1 cellular context compared by ENCODE assay signal in genomic region chr17:78214016-78214705, GRCh38.
TF ChIP-seq lines count a peak whose summit lies in the region.

TSS of gene BIRC5 (plus strand) at chr17:78214253. CDS start at chr17:78214317, 64 bp downstream.

TF ChIP-seq in HepG2, 621 proteins besides CTCF, POLR2A, EP300 and RAD21 (continued from another document and continues in another):
- TF ChIP-seq ARID4A (CRISPR knock-in tag; IDR thresholded peaks at IDR 0.05; ENCODE audit: borderline replicate concordance) (peak; percentile 100), ZNF839 (CRISPR knock-in tag; IDR thresholded peaks at IDR 0.05; ENCODE audit: borderline replicate concordance) (no peak; the same call in 1 of the 2 replicates), MAX (IDR thresholded peaks at IDR 0.05) (peak; percentile 97), HNRNPUL1 (IDR thresholded peaks at IDR 0.05; ENCODE audit: low read depth, low read length) (peak; percentile 67; the same call in 1 of the 2 replicates), ZNF256 (CRISPR knock-in tag; conservative IDR thresholded peaks at IDR 0.05) (peak; percentile 76; the same call in 1 of the 2 replicates), ZC3H4 (CRISPR knock-in tag; IDR thresholded peaks at IDR 0.05; ENCODE audit: borderline replicate concordance) (no peak), E2F1 (CRISPR knock-in tag; IDR thresholded peaks at IDR 0.05) (peak; percentile 99), ZNF800 (CRISPR knock-in tag; IDR thresholded peaks at IDR 0.05) (no peak), NFRKB (IDR thresholded peaks at IDR 0.05) (no peak), MTF1 (CRISPR knock-in tag; IDR thresholded peaks at IDR 0.05) (no peak), KDM5A (IDR thresholded peaks at IDR 0.05; ENCODE audit: borderline replicate concordance, low read length) (peak; percentile 97), ZSCAN29 (CRISPR knock-in tag; conservative IDR thresholded peaks at IDR 0.05) (peak; percentile 88; the same call in 1 of the 2 replicates), HMG20A (CRISPR knock-in tag; IDR thresholded peaks at IDR 0.05; ENCODE audit: borderline replicate concordance) (no peak), ELF1 (CRISPR knock-in tag; IDR thresholded peaks at IDR 0.05) (peak; percentile 72), ZNF788 (CRISPR knock-in tag; IDR thresholded peaks at IDR 0.05; ENCODE audit: borderline replicate concordance) (peak; percentile 92; the same call in 1 of the 2 replicates), TEAD2 (CRISPR knock-in tag; IDR thresholded peaks at IDR 0.05) (no peak), ZNF652 (CRISPR knock-in tag; IDR thresholded peaks at IDR 0.05; ENCODE audit: borderline replicate concordance, low read depth) (no peak; the same call in 1 of the 2 replicates), CBX5 (CRISPR knock-in tag; IDR thresholded peaks at IDR 0.05; ENCODE audit: borderline replicate concordance) (peak; percentile 84; the same call in 1 of the 2 replicates), SRSF1 (optimal IDR thresholded peaks at IDR 0.05; ENCODE audit: low read depth, low read length) (peak; percentile 21), MLLT10 (CRISPR knock-in tag; IDR thresholded peaks at IDR 0.05) (no peak), RNF2 (conservative IDR thresholded peaks at IDR 0.05; ENCODE audit: low read depth) (peak; percentile 78), ZNF282 (IDR thresholded peaks at IDR 0.05; ENCODE audit: partially characterized antibody) (no peak), SIX4 (CRISPR knock-in tag; IDR thresholded peaks at IDR 0.05) (no peak), FOXK2 (IDR thresholded peaks at IDR 0.05) (no peak), NR2F2 (IDR thresholded peaks at IDR 0.05; ENCODE audit: borderline replicate concordance, low read depth) (peak; percentile 43; the same call in 1 of the 2 replicates), JARID2 (CRISPR knock-in tag; IDR thresholded peaks at IDR 0.05; ENCODE audit: insufficient replicate concordance) (no peak), DDIT3 (CRISPR knock-in tag; IDR thresholded peaks at IDR 0.05) (no peak; the same call in 1 of the 2 replicates), ZNF607 (CRISPR knock-in tag; IDR thresholded peaks at IDR 0.05; ENCODE audit: borderline replicate concordance) (peak; percentile 84), ZSCAN31 (CRISPR knock-in tag; IDR thresholded peaks at IDR 0.05; ENCODE audit: low read depth) (peak; percentile 77), TOE1 (CRISPR knock-in tag; IDR thresholded peaks at IDR 0.05) (no peak), ZHX2 (IDR thresholded peaks at IDR 0.05; ENCODE audit: low read depth) (peak; percentile 67; the same call in 1 of the 2 replicates), ZHX2 (CRISPR knock-in tag; IDR thresholded peaks at IDR 0.05; ENCODE audit: borderline replicate concordance) (peak; percentile 92), NFE2L1 (CRISPR knock-in tag; IDR thresholded peaks at IDR 0.05; ENCODE audit: borderline replicate concordance) (no peak), SMAD1 (CRISPR knock-in tag; IDR thresholded peaks at IDR 0.05; ENCODE audit: borderline replicate concordance, low read depth) (peak; percentile 44; the same call in 1 of the 2 replicates), KAT8 (CRISPR knock-in tag; IDR thresholded peaks at IDR 0.05) (peak; percentile 85), AHDC1 (CRISPR knock-in tag; IDR thresholded peaks at IDR 0.05; ENCODE audit: borderline replicate concordance) (no peak), ZNF557 (CRISPR knock-in tag; IDR thresholded peaks at IDR 0.05) (no peak), ZNF749 (CRISPR knock-in tag; IDR thresholded peaks at IDR 0.05; ENCODE audit: borderline replicate concordance) (peak; percentile 97), NAIF1 (CRISPR knock-in tag; IDR thresholded peaks at IDR 0.05; ENCODE audit: borderline replicate concordance) (peak; percentile 54; the same call in 1 of the 2 replicates)
